8 cellular contexts compared by ENCODE assay signal in genomic region chr3:135966349-135966695, GRCh38. TPM values are rescaled to one million over a fixed set of nuclear protein-coding genes. Genes with fewer than 3 reads are reported as not detected.
A peak's percentile ranks its signal among the peaks of the same experiment; 100 is the strongest.
DNase-seq lines count a peak whose midpoint lies in the region; ATAC-seq, FAIRE-seq and TF ChIP-seq lines count a peak whose summit lies in the region.

No MANE protein-coding gene starts in this region.

- no peaks in the 10 kb centered on the region; the same call in 1 of the 2 replicates for H3K9me1 ChIP-seq in IMR-90 (ENCODE audit: insufficient read depth, low read length)

- H3K4me2 ChIP-seq in IMR-90 (ENCODE audit: low read depth, low read length) (peak overlapping the region; percentile 97), HepG2 (ENCODE audit: low read depth, low read length) (peak overlapping the region; percentile 88)

- no peak overlapping the region; the same call in 1 of the 2 replicates for H2AK5ac ChIP-seq in IMR-90 (ENCODE audit: low read depth, low read length)

- H3K56ac ChIP-seq in IMR-90 (ENCODE audit: extremely low read depth, insufficient read depth, low read length): peak overlapping the region; percentile 83; the same call in 1 of the 2 replicates

- H3K79me2 ChIP-seq in HepG2 (ENCODE audit: insufficient read depth, low read length): no peaks in the 10 kb centered on the region

- dilution Hi-C loops in IMR-90 (cut with HindIII; ENCODE audit: low sequenced_read_pairs, unreplicated experiment): no loop called here

- H2BK20ac ChIP-seq in IMR-90 (ENCODE audit: low read depth, low read length): no peak overlapping the region

- BruUV-seq in IMR-90 (replicated peaks; lab: Mats Ljungman, UMichigan) (no TSS peak), HepG2 (replicated peaks; lab: Mats Ljungman, UMichigan) (no TSS peak)

- WGBS in IMR-90 (ENCODE audit: extremely low coverage in 2 of 2, insufficient read length in 1 of 2), 2 experiments: 0% methylated on average over 2 of the region's 29 CpGs; no CpG with 5 or more reads in 1 of the 2 experiments
- 2% methylated on average over 11 of the region's 29 CpGs for WGBS in HepG2 (ENCODE audit: low lambda C conversion rate)
- WGBS in thymus: 2% methylated on average over 29 of the region's 29 CpGs

- TF ChIP-seq POLR2A in IMR-90 (IDR thresholded peaks at IDR 0.05; ENCODE audit: low read depth, low read length): no peak
- TF ChIP-seq POLR2A in HepG2 (IDR thresholded peaks at IDR 0.05; ENCODE audit: insufficient read depth in 1 of 2, low read depth in 2 of 2, low read length in 2 of 2): no peak

- peak overlapping the region; percentile 88 for H3K27ac ChIP-seq in IMR-90 (ENCODE audit: insufficient read depth, low read length)
- peak overlapping the region; percentile 56 for H3K27ac ChIP-seq in brain microvascular endothelial cell
- no peak overlapping the region for H3K27ac ChIP-seq in HepG2 (ENCODE audit: extremely low read length, insufficient read depth, low read length)
- H3K27ac ChIP-seq in thymus (ENCODE audit: low read depth): no peak overlapping the region

- H3K4ac ChIP-seq in IMR-90 (ENCODE audit: low read depth, low read length): peak overlapping the region; percentile 72

- H3K14ac ChIP-seq in IMR-90 (replicated peaks; ENCODE audit: low read depth, low read length): peak overlapping the region; percentile 80

- H3K36me3 ChIP-seq in IMR-90 (ENCODE audit: control insufficient read depth, insufficient read depth, low read length): no peaks in the 10 kb centered on the region
- H3K36me3 ChIP-seq in brain microvascular endothelial cell (replicated peaks): no peaks in the 10 kb centered on the region
- H3K36me3 ChIP-seq in HepG2 (replicated peaks in 1 of 2; ENCODE audit: control insufficient read depth in 1 of 2, insufficient read depth in 2 of 2, low read length in 2 of 2): no peaks in the 10 kb centered on the region
- H3K36me3 ChIP-seq in thymus (ENCODE audit: control insufficient read depth, insufficient read depth): no peaks in the 10 kb centered on the region

- peak; percentile 57 for DNase-seq in NCI-H82 (lab: John Stamatoyannopoulos, UW)
- DNase-seq in NCI-H82 treated with DMSO at 0.1 percent for 48 hours (lab: John Stamatoyannopoulos, UW; ENCODE audit: unreplicated experiment): no peak
- no peak for DNase-seq in IMR-90
- no peak for DNase-seq in brain microvascular endothelial cell
- DNase-seq in HepG2 (ENCODE audit: low spot score): no peak
- DNase-seq in activated CD4-positive, alpha-beta T cell treated with anti-CD3 and anti-CD28 coated beads for 1 hour: no peak
- DNase-seq in omental fat pad (ENCODE audit: low spot score): no peak

- ATAC-seq in IMR-90 (ENCODE audit: low read depth): peak; percentile 4
- peak; percentile 54 for ATAC-seq in HepG2
- ATAC-seq in omental fat pad (ENCODE audit: low FRiP score): no peak

- H3K4me1 ChIP-seq in IMR-90 (ENCODE audit: control insufficient read depth, insufficient read depth, low read length) (peaks cover 8% of the 10 kb centered on the region), HepG2 (ENCODE audit: insufficient read depth, low read length) (peaks cover 10% of the 10 kb centered on the region), thymus (ENCODE audit: control insufficient read depth, insufficient read depth, low read length) (no peaks in the 10 kb centered on the region)

- H2AK9ac ChIP-seq in IMR-90 (replicated peaks; ENCODE audit: low read depth, low read length, poor library complexity): peak overlapping the region; percentile 90

- H2AFZ ChIP-seq in IMR-90 (replicated peaks; ENCODE audit: low read length, poor library complexity): peak overlapping the region; percentile 95
- H2AFZ ChIP-seq in HepG2 (ENCODE audit: low read length): no peak overlapping the region

- POLR2A ChIA-PET in IMR-90 (lab: Charles Lee; ENCODE audit: unreplicated experiment) (no interaction called here), HepG2 (lab: Yijun Ruan, JAX) (no interaction called here)

- no peak for TF ChIP-seq RAD21 in IMR-90 (IDR thresholded peaks at IDR 0.05; ENCODE audit: low read length)
- TF ChIP-seq RAD21 in HepG2 (CRISPR knock-in tag; IDR thresholded peaks at IDR 0.05): no peak

- TF ChIP-seq EP300 in HepG2 (IDR thresholded peaks at IDR 0.05; ENCODE audit: low read depth in 2 of 2, low read length in 2 of 2) (no peak), HepG2 (CRISPR knock-in tag; IDR thresholded peaks at IDR 0.05; ENCODE audit: borderline replicate concordance) (no peak)

- peak overlapping the region; percentile 71 for H2BK5ac ChIP-seq in IMR-90 (ENCODE audit: low read depth, low read length, poor library complexity, severe bottlenecking)

- H3K4me3 ChIP-seq in IMR-90 (ENCODE audit: insufficient read depth, low read depth, low read length) (peak overlapping the region; percentile 88), brain microvascular endothelial cell (ENCODE audit: low read depth, low read length) (peak overlapping the region; percentile 74), HepG2 (replicated peaks in 1 of 3; ENCODE audit: insufficient read depth in 1 of 3, low read depth in 2 of 3, low read length in 3 of 3) (peak overlapping the region; percentile 61 to 74 (median 65)), thymus (ENCODE audit: low read length) (peak overlapping the region; percentile 65)

- peak overlapping the region; percentile 51 for H3K18ac ChIP-seq in IMR-90 (ENCODE audit: low read depth, low read length)

- H3K27me3 ChIP-seq in IMR-90 (ENCODE audit: control insufficient read depth, insufficient read depth, low read length) (no peaks in the 10 kb centered on the region), brain microvascular endothelial cell (replicated peaks) (no peaks in the 10 kb centered on the region), HepG2 (ENCODE audit: control insufficient read depth in 1 of 2, insufficient read depth in 2 of 2, low read length in 2 of 2) (peaks cover 0 to 26% of the 10 kb centered on the region in 2 experiments; a peak in 2 of 5 replicates), thymus (ENCODE audit: control insufficient read depth, insufficient read depth) (peaks cover 26% of the 10 kb centered on the region)

- H4K8ac ChIP-seq in IMR-90 (ENCODE audit: low read depth in 2 of 2, low read length in 2 of 2): peak overlapping the region; percentile 33 to 67; a peak in 2 of 4 replicates

- H3K79me1 ChIP-seq in IMR-90 (ENCODE audit: low read depth in 1 of 2, low read length in 2 of 2): peaks cover 20 to 32% of the 10 kb centered on the region in 2 experiments; a peak in 3 of 4 replicates

- H4K20me1 ChIP-seq in IMR-90 (ENCODE audit: insufficient read depth, low read length) (0 out of 2 replicates have a peak, but pooled peaks cover 3% of the 10 kb centered on the region), HepG2 (ENCODE audit: insufficient read depth, low read length) (no peaks in the 10 kb centered on the region)

- H2BK120ac ChIP-seq in IMR-90 (ENCODE audit: low read depth, low read length): no peak overlapping the region

- no peak overlapping the region for H2BK15ac ChIP-seq in IMR-90 (ENCODE audit: low read depth, low read length)

- no peak overlapping the region for H4K5ac ChIP-seq in IMR-90 (ENCODE audit: low read depth, low read length)

- TF ChIP-seq CTCF in IMR-90 (conservative IDR thresholded peaks at IDR 0.05; ENCODE audit: low read depth, low read length) (no peak), brain microvascular endothelial cell (IDR thresholded peaks at IDR 0.05; ENCODE audit: low read depth, low read length, missing control alignments) (peak; percentile 2), HepG2 (CRISPR knock-in tag; IDR thresholded peaks at IDR 0.05) (no peak), omental fat pad (IDR thresholded peaks at IDR 0.05) (no peak)

- H4K91ac ChIP-seq in IMR-90 (ENCODE audit: insufficient read depth, low read depth, low read length): no peak overlapping the region; the same call in 1 of the 2 replicates

- intact Hi-C loops in IMR-90 (cut with micrococcal nuclease) (loop anchor here (1.0 to 5.0 kb wide), 2 partner anchors 49 to 76 kb away; no protein-coding TSS in a partner anchor), HepG2 (cut with micrococcal nuclease; ENCODE audit: unreplicated experiment) (no loop called here)

- H3K9ac ChIP-seq in IMR-90 (ENCODE audit: low read depth, low read length) (peak overlapping the region; percentile 74), HepG2 (ENCODE audit: insufficient read depth, low read depth, low read length) (no peak overlapping the region; the same call in 1 of the 2 replicates)

- peak overlapping the region; percentile 62; the same call in 1 of the 2 replicates for H3K23ac ChIP-seq in IMR-90 (ENCODE audit: low read depth, low read length)

- H3K9me3 ChIP-seq in IMR-90 (ENCODE audit: control insufficient read depth, insufficient read depth, low read length): no peaks in the 10 kb centered on the region
- H3K9me3 ChIP-seq in HepG2 (ENCODE audit: low read length): no peaks in the 10 kb centered on the region
- no peaks in the 10 kb centered on the region for H3K9me3 ChIP-seq in thymus (ENCODE audit: control insufficient read depth)

- in situ Hi-C loops in IMR-90 (cut with MboI; ENCODE audit: low sequenced_read_pairs) (no loop called here), brain microvascular endothelial cell (cut with HindIII; ENCODE audit: low pct_ligation_motif_present, low sequenced_read_pairs) (no loop called here), HepG2 (cut with HindIII; ENCODE audit: extremely low pct_ligation_motif_present, low pct_unique_long_range_greater_than_20kb) (no loop called here)

- no peak for FAIRE-seq in HepG2 (lab: Jason Lieb, UNC)

- CTCF ChIA-PET in IMR-90 (lab: Yijun Ruan, JAX): interaction anchor here (0.6 to 3.4 kb wide), 2 partner anchors 76 to 241 kb away, joined by 4 to 19 read pairs; no protein-coding TSS in a partner anchor
- CTCF ChIA-PET in HepG2 (lab: Yijun Ruan, JAX; ENCODE audit: low intra/inter-chr PET ratio, low total read pairs): no interaction called here

RNA-seq across cellular contexts. Expression of gene PPP2R3A, which starts 0.8 kb away (rescaled TPM):
- total RNA-seq in IMR-90 (2012; rRNA removed) (37.3 and 46.7 TPM in 2 replicates), HepG2 (2016; rRNA removed; fragmentation: Illumina TruSeq; extraction: Trizol) (0.07 and 0.18 TPM in 2 replicates), omental fat pad (1 to 10 TPM; 6.8 to 9.6 (median 8.2) TPM)
- polyA plus RNA-seq in IMR-90 (2012; rRNA removed) (10.2 and 11.3 TPM in 2 replicates), HepG2 (2011; rRNA removed) (0.08 and 0.12 TPM in 2 replicates), thymus (1.1 TPM)
- polyA plus RNA-seq in IMR-90 (2012; cell fraction: cytosol; rRNA removed): 2.6 and 5.4 TPM in 2 replicates
- polyA plus RNA-seq in IMR-90 (2012; cell fraction: nucleus; rRNA removed; ENCODE audit: low replicate concordance): 0.97 and 6.1 TPM in 2 replicates
- 0.53 TPM in 1 of 2 replicates, not detected in the other for total RNA-seq in HepG2 (2016; cell fraction: cytosol; rRNA removed; fragmentation: Illumina TruSeq; extraction: Trizol; ENCODE audit: low read depth)
- total RNA-seq in HepG2 (2016; cell fraction: insoluble cytoplasmic fraction; rRNA removed; fragmentation: Illumina TruSeq; extraction: Trizol): 0.15 TPM in 2 replicates
- 0.06 and 0.07 TPM in 2 replicates for total RNA-seq in HepG2 (2016; cell fraction: membrane; rRNA removed; fragmentation: Illumina TruSeq; extraction: Trizol)
- total RNA-seq in HepG2 (2016; cell fraction: nucleus; rRNA removed; fragmentation: Illumina TruSeq; extraction: Trizol): 0.22 and 0.25 TPM in 2 replicates
- polyA plus RNA-seq in HepG2 (2011; cell fraction: cytosol; rRNA removed): 0.03 and 0.08 TPM in 2 replicates
- polyA plus RNA-seq in HepG2 (2011; cell fraction: nucleus; rRNA removed): 0.03 and 0.08 TPM in 2 replicates
- 0.07 and 0.17 TPM in 2 replicates for polyA plus RNA-seq in HepG2 (2012)
- not detected in 2 replicates for polyA plus RNA-seq in HepG2 (2016; cell fraction: cytosol; fragmentation: Illumina TruSeq; extraction: Trizol; ENCODE audit: low read depth)
- 0.08 and 0.10 TPM in 2 replicates for polyA plus RNA-seq in HepG2 (2016; cell fraction: insoluble cytoplasmic fraction; fragmentation: Illumina TruSeq; extraction: Trizol; ENCODE audit: low read depth)
- polyA plus RNA-seq in HepG2 (2016; cell fraction: membrane; fragmentation: Illumina TruSeq; extraction: Trizol; ENCODE audit: low read depth): not detected in 2 replicates
- polyA plus RNA-seq in HepG2 (2016; cell fraction: nucleus; fragmentation: Illumina TruSeq; extraction: Trizol; ENCODE audit: insufficient read depth, low read depth): not detected in 2 replicates
- 0.36 and 2.1 TPM in 2 replicates for polyA minus RNA-seq in HepG2 (2011; rRNA and poly(A)+ RNA removed; ENCODE audit: low replicate concordance)
- polyA minus RNA-seq in HepG2 (2011; cell fraction: cytosol; rRNA and poly(A)+ RNA removed): 0.18 and 0.20 TPM in 2 replicates
- 0.75 and 0.77 TPM in 2 replicates for polyA minus RNA-seq in HepG2 (2011; cell fraction: nucleus; rRNA and poly(A)+ RNA removed)

Comparison
In these comparisons a context has a peak if more than half of its experiments do, and no peak if none do; other contexts are left out.
1. H3K27ac ChIP-seq: peak in IMR-90 (single experiment) and brain microvascular endothelial cell (single experiment); none in HepG2 (single experiment) and thymus (single experiment).
2. Peak in every context shown above with its lines, with median percentiles within 50 percentile points of each other: H3K4me3 ChIP-seq.